ENCODE assay signal across 12 cellular contexts in the genomic region with DNA sequence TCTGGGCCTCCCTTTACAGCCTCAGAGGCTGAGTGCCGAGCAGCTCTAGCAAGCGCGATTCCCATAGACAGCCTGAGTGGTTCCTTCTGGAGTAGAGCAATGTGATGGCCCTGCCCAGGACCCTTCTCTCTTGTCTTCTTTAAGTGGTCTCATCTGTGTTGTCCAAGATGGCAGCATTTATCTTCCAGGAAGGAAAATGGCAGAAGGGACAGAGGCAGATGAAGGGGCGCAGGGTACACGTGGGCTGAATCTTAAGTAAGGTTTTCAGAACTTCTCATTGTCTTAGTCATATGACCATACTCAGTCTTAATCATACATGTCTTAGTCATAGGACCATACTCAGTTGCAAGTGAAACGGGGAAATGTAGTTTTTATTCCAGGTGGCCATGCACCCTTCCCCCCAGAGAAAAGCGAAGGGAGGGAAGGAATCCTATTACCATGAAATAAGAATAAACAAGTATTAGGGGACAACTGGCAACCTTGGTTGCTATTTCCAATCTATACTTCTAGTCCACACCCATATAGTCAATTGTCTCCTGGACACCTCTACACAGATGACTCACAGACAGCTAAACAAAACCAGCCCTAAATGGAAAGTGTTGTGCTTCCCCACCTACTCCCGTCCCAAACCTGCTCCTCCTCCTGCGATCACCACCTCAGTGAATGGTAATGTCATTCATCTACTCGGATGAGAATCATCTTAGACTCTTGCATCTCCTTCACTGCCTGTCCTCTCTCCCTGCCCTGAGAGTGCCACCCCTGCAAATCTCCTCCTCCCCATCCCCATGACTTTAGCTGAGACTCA. TPM values are rescaled to one million over a fixed set of nuclear protein-coding genes. Genes with fewer than 3 reads are reported as not detected.
DNase-seq lines count a peak whose midpoint lies in the region; TF ChIP-seq lines count a peak whose summit lies in the region.
"Had no signal": no experiment of that assay in that cellular context is flagged by ENCODE, and none has a peak within 500 bp of the region (broad histone marks: within the 10 kb centered on the region; RNA-seq: fewer than 3 reads in every experiment).

No MANE protein-coding gene starts in this region.

- peak; percentile 19 to 35 for DNase-seq in activated CD4-positive, alpha-beta T cell treated with anti-CD3 and anti-CD28 coated beads for 24 hours (ENCODE audit: low read depth in 2 of 2)
- DNase-seq in activated CD4-positive, alpha-beta T cell treated with anti-CD3 and anti-CD28 coated beads, Interleukin-2, amount 50 U/mL, for 4 hours: no peak
- DNase-seq in RPMI7951 (ENCODE audit: low read depth): peak; percentile 16
- DNase-seq in epithelial cell of esophagus (ENCODE audit: low read depth): peak; percentile 78
- peak; percentile 37 to 61 (median 46) for DNase-seq in stimulated activated CD4-positive, alpha-beta T cell treated with anti-CD3 and anti-CD28 coated beads, TNF-alpha, amount 100 ng/mL, for 48 hours (ENCODE audit: low read depth in 3 of 3)
- no peak for DNase-seq in NCI-H526 treated with DMSO at 0.1 percent for 48 hours (lab: John Stamatoyannopoulos, UW)
- no peak for DNase-seq in DMS 273 treated with DMSO at 0.1 percent for 48 hours (lab: John Stamatoyannopoulos, UW)
- DNase-seq in midbrain (lab: John Stamatoyannopoulos, UW): no peak
- DNase-seq: ACHN, head of caudate nucleus, Kasumi-1 had no signal

- no peak overlapping the region for H3K4me3 ChIP-seq in epithelial cell of esophagus (ENCODE audit: low read length)

- TF ChIP-seq CTCF in epithelial cell of esophagus (IDR thresholded peaks at IDR 0.05; ENCODE audit: insufficient read depth, low read depth, low read length, missing control alignments): no peak

RNA-seq across cellular contexts. Expression of a gene that starts 13.3 kb away (rescaled TPM):
- 0.36 and 0.68 TPM in 2 replicates for total RNA-seq in RPMI7951 (2014; rRNA removed; shearing (Covaris generic))
- total RNA-seq: cerebellum had no signal

RNA-seq across cellular contexts. Expression of a gene that starts 59.8 kb away (rescaled TPM):
- total RNA-seq in RPMI7951 (2014; rRNA removed; shearing (Covaris generic)): 19.9 and 20.3 TPM in 2 replicates

Comparison
In these comparisons a context has a peak if more than half of its experiments do, and no peak if none do; other contexts are left out.
1. DNase-seq: peak in activated CD4-positive, alpha-beta T cell treated with anti-CD3 and anti-CD28 coated beads for 24 hours (2 of 2), RPMI7951 (single experiment), epithelial cell of esophagus (single experiment) and stimulated activated CD4-positive, alpha-beta T cell treated with anti-CD3 and anti-CD28 coated beads, TNF-alpha, amount 100 ng/mL, for 48 hours (3 of 3); none in activated CD4-positive, alpha-beta T cell treated with anti-CD3 and anti-CD28 coated beads, Interleukin-2, amount 50 U/mL, for 4 hours (0 of 2), NCI-H526 treated with DMSO at 0.1 percent for 48 hours (single experiment), DMS 273 treated with DMSO at 0.1 percent for 48 hours (single experiment) and midbrain (single experiment).